8 cellular contexts compared by ENCODE assay signal in the genomic region with DNA sequence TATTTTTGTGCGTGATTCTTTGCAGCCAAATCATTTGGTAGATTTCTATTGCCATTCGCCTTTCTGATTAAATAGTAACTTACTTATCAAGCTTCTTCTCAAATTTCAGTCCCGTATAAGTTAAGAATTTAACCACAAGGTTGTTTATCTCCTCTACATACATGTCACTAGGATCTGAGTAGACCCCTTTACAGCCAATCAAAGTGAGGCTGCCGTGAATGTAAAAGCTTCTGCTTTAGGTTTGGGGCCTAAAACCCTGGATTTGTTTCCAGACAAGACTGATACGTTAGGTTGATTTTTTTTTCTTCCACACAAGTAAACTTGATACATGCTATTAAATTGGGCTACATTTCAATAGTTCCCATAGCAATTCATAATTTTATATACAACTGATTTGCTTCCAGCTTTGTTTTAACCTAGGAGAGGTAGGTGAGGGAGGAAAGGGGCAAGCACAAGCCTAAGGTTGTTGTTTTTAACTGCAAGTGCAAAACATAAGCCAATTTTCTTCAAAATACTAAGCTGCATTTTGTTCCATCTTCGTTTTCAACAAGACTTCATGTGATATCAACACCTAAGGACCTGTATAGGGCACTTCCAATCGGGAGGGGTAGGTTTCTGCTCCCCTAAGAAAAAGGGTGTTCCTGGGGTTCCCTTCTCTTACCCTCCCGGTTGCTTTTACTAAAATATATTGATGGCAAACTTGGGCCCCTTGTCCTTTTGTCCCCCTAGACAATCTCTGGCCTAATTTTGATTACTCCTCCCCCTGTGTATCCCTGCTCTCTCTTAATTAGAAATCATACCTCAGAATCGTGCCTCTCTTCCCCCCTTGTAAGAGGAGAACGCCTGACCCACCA. TPM values are rescaled to one million over a fixed set of nuclear protein-coding genes. Genes with fewer than 3 reads are reported as not detected.
DNase-seq lines count a peak whose midpoint lies in the region; ATAC-seq and TF ChIP-seq lines count a peak whose summit lies in the region.

No MANE protein-coding gene starts in this region.

- peaks cover 17 to 28% of the 10 kb centered on the region in 2 donors for H3K4me1 ChIP-seq in duodenal mucosa (ENCODE audit: control insufficient read depth in 1 of 2, insufficient read depth in 2 of 2, low read length in 2 of 2)
- peaks cover 12 to 15% of the 10 kb centered on the region in 2 donors for H3K4me1 ChIP-seq in naive thymus-derived CD4-positive, alpha-beta T cell (ENCODE audit: control insufficient read depth in 2 of 2, insufficient read depth in 2 of 2, low read length in 2 of 2)

- no peaks in the 10 kb centered on the region for H3K36me3 ChIP-seq in duodenal mucosa (ENCODE audit: control insufficient read depth in 1 of 2, insufficient read depth in 2 of 2, low read length in 2 of 2)
- H3K36me3 ChIP-seq in naive thymus-derived CD4-positive, alpha-beta T cell (ENCODE audit: control insufficient read depth in 2 of 3, insufficient read depth in 3 of 3, low read length in 3 of 3): no peaks in the 10 kb centered on the region

- H3K9me3 ChIP-seq in duodenal mucosa (ENCODE audit: control insufficient read depth in 1 of 2, low read length in 2 of 2): no peaks in the 10 kb centered on the region
- H3K9me3 ChIP-seq in naive thymus-derived CD4-positive, alpha-beta T cell (ENCODE audit: control insufficient read depth in 2 of 3, low read length in 3 of 3): no peaks in the 10 kb centered on the region

- intact Hi-C loops in naive thymus-derived CD4-positive, alpha-beta T cell (cut with micrococcal nuclease): loop anchor here (1.0 to 5.0 kb wide), 10 partner anchors 9 to 1537 kb away; a partner anchor contains a TSS

- peak overlapping the region; percentile 71 to 96 (median 91) for H3K27ac Mint-ChIP-seq in naive thymus-derived CD4-positive, alpha-beta T cell

- no peaks in the 10 kb centered on the region for H3K9me3 Mint-ChIP-seq in naive thymus-derived CD4-positive, alpha-beta T cell

- POLR2A ChIA-PET in naive thymus-derived CD4-positive, alpha-beta T cell (lab: Charles Lee): interaction anchor here (0.7 to 5.9 kb wide), 21 partner anchors 9 to 135 kb away, joined by 3 to 101 read pairs (median 5); a partner anchor contains a TSS

- CTCF ChIA-PET in naive thymus-derived CD4-positive, alpha-beta T cell (lab: Charles Lee): interaction anchor here (0.9 to 3.0 kb wide), 7 partner anchors 23 to 257 kb away, joined by 3 to 12 read pairs (median 3); a partner anchor contains a TSS

- H3K27me3 ChIP-seq in duodenal mucosa (ENCODE audit: control insufficient read depth in 1 of 2, insufficient read depth in 2 of 2, low read length in 2 of 2): no peaks in the 10 kb centered on the region
- no peaks in the 10 kb centered on the region for H3K27me3 ChIP-seq in naive thymus-derived CD4-positive, alpha-beta T cell (ENCODE audit: control insufficient read depth in 2 of 2, insufficient read depth in 2 of 2, low read length in 2 of 2)

- no peaks in the 10 kb centered on the region for H3K27me3 Mint-ChIP-seq in naive thymus-derived CD4-positive, alpha-beta T cell

- H3K4me3 ChIP-seq in GM12875 (ENCODE audit: low read depth, low read length) (peak overlapping the region; percentile 73), duodenal mucosa (ENCODE audit: low read depth in 1 of 2, low read length in 2 of 2) (peak overlapping the region; percentile 78 to 91)
- H3K4me3 ChIP-seq in naive thymus-derived CD4-positive, alpha-beta T cell (ENCODE audit: low read length): peak overlapping the region; percentile 85

- H3K36me3 Mint-ChIP-seq in naive thymus-derived CD4-positive, alpha-beta T cell: peaks cover 0 to 6% (median 4%) of the 10 kb centered on the region in 5 donors

- H3K4me1 Mint-ChIP-seq in naive thymus-derived CD4-positive, alpha-beta T cell: peaks cover 36 to 58% (median 49%) of the 10 kb centered on the region in 7 donors

- peak overlapping the region; percentile 92 for H3K27ac ChIP-seq in 22Rv1
- H3K27ac ChIP-seq in duodenal mucosa (ENCODE audit: low read depth, low read length): peak overlapping the region; percentile 82
- peak overlapping the region; percentile 74 for H3K27ac ChIP-seq in naive thymus-derived CD4-positive, alpha-beta T cell (ENCODE audit: low read depth, low read length)

- TF ChIP-seq CTCF in 22Rv1 (IDR thresholded peaks at IDR 0.05) (no peak), GM12875 (IDR thresholded peaks at IDR 0.05; ENCODE audit: borderline replicate concordance, insufficient read depth, low read depth, low read length) (no peak)

- DNase-seq in RPMI7951 (ENCODE audit: low read depth) (peak; percentile 28), mucosa of gallbladder (ENCODE audit: low spot score) (no peak), NCI-H146 treated with DMSO at 0.1 percent for 48 hours (lab: John Stamatoyannopoulos, UW; ENCODE audit: unreplicated experiment) (no peak)
- peak in 6 of 9 donors; percentile 24 to 65 (median 44) for DNase-seq in naive thymus-derived CD4-positive, alpha-beta T cell

- peak overlapping the region; percentile 81 for H3K9ac ChIP-seq in duodenal mucosa (ENCODE audit: low read depth in 1 of 2, low read length in 2 of 2)

- ATAC-seq in naive thymus-derived CD4-positive, alpha-beta T cell: no peak
- ATAC-seq in GM19328 (IDR thresholded peaks at IDR 0.05; ENCODE audit: unreplicated experiment): no peak

- H3K4me3 Mint-ChIP-seq in naive thymus-derived CD4-positive, alpha-beta T cell: peak overlapping the region; percentile 90 to 100 (median 94)

RNA-seq across cellular contexts. Expression of a gene that starts 1.7 kb away (rescaled TPM):
- 28.6 and 33.0 TPM in 2 replicates for total RNA-seq in RPMI7951 (2014; rRNA removed; shearing (Covaris generic))
- 10 to 100 TPM; 45.4 to 56.9 (median 49.2) TPM for total RNA-seq in naive thymus-derived CD4-positive, alpha-beta T cell
- 1 to 10 TPM; 2.7 to 3.5 TPM for polyA plus RNA-seq in naive thymus-derived CD4-positive, alpha-beta T cell
- 43.6 TPM for total RNA-seq in mucosa of gallbladder

Comparison
In these comparisons a context has a peak if more than half of its experiments do, and no peak if none do; other contexts are left out.
1. DNase-seq: peak in RPMI7951 (single experiment) and naive thymus-derived CD4-positive, alpha-beta T cell (6 of 9); none in mucosa of gallbladder (single experiment) and NCI-H146 treated with DMSO at 0.1 percent for 48 hours (single experiment).
2. Peak in every context shown above with its lines, with median percentiles within 50 percentile points of each other: H3K27ac ChIP-seq and H3K4me3 ChIP-seq.